8 cellular contexts compared by ENCODE assay signal in genomic region chr1:2391034-2391384, GRCh38. TPM values are rescaled to one million over a fixed set of nuclear protein-coding genes. Genes with fewer than 3 reads are reported as not detected.
A peak's percentile ranks its signal among the peaks of the same experiment; 100 is the strongest.
DNase-seq lines count a peak whose midpoint lies in the region; ATAC-seq, FAIRE-seq and TF ChIP-seq lines count a peak whose summit lies in the region.

No MANE protein-coding gene starts in this region.

- H3K79me2 ChIP-seq in MM.1S (ENCODE audit: low read length) = peaks cover 51% of the 10 kb centered on the region
- H3K79me2 ChIP-seq in HepG2 (ENCODE audit: insufficient read depth, low read length) = peaks cover 36% of the 10 kb centered on the region

- ATAC-seq in HepG2 = peak; percentile 57

- TF ChIP-seq POLR2A in HepG2 (IDR thresholded peaks at IDR 0.05; ENCODE audit: insufficient read depth in 1 of 2, low read depth in 2 of 2, low read length in 2 of 2) = no peak
- TF ChIP-seq POLR2A in transverse colon (IDR thresholded peaks at IDR 0.05) = no peak

- no TSS peak for BruUV-seq in HepG2 (replicated peaks; lab: Mats Ljungman, UMichigan)

- intact Hi-C loops in HepG2 (cut with micrococcal nuclease; ENCODE audit: unreplicated experiment) = no loop called here
- intact Hi-C loops in transverse colon (cut with DNase I; ENCODE audit: low total_unique reads) = no loop called here

- peaks cover 3% of the 10 kb centered on the region; the same call in 1 of the 2 replicates for H3K4me1 ChIP-seq in HEK293 (ENCODE audit: control insufficient read depth, insufficient read depth, low read length)
- peaks cover 18% of the 10 kb centered on the region for H3K4me1 ChIP-seq in MM.1S (ENCODE audit: low read length)
- peaks cover 34% of the 10 kb centered on the region for H3K4me1 ChIP-seq in HepG2 (ENCODE audit: insufficient read depth, low read length)
- H3K4me1 ChIP-seq in transverse colon = peaks cover 23 to 41% (median 28%) of the 10 kb centered on the region in 4 donors

- H3K27me3 ChIP-seq in MM.1S (replicated peaks; ENCODE audit: insufficient read depth, low read length) = no peaks in the 10 kb centered on the region
- no peaks in the 10 kb centered on the region for H3K27me3 ChIP-seq in bronchial epithelial cell (ENCODE audit: control insufficient read depth, insufficient read depth, low read length)
- H3K27me3 ChIP-seq in HepG2 (ENCODE audit: control insufficient read depth in 1 of 2, insufficient read depth in 2 of 2, low read length in 2 of 2) = no peaks in the 10 kb centered on the region; a peak in 1 of 5 replicates
- H3K27me3 ChIP-seq in transverse colon = no peaks in the 10 kb centered on the region

- H3K9me3 ChIP-seq in HEK293 (ENCODE audit: control insufficient read depth, insufficient read depth, low read depth, low read length) (no peaks in the 10 kb centered on the region), MM.1S (replicated peaks; ENCODE audit: insufficient read depth, low read length) (no peaks in the 10 kb centered on the region), HepG2 (ENCODE audit: low read length) (no peaks in the 10 kb centered on the region), transverse colon (no peaks in the 10 kb centered on the region)

- no peak for TF ChIP-seq EP300 in HepG2 (IDR thresholded peaks at IDR 0.05; ENCODE audit: low read depth in 2 of 2, low read length in 2 of 2)
- TF ChIP-seq EP300 in HepG2 (CRISPR knock-in tag; IDR thresholded peaks at IDR 0.05; ENCODE audit: borderline replicate concordance) = no peak
- TF ChIP-seq EP300 in transverse colon (IDR thresholded peaks at IDR 0.05; ENCODE audit: low read depth) = no peak

- H3K4me3 ChIP-seq in HEK293 (ENCODE audit: low read depth, low read length) (peak overlapping the region; percentile 93), MM.1S (ENCODE audit: low read length) (peak overlapping the region; percentile 99), bronchial epithelial cell (ENCODE audit: low read depth, low read length) (peak overlapping the region; percentile 77), HepG2 (replicated peaks in 1 of 3; ENCODE audit: insufficient read depth in 1 of 3, low read depth in 2 of 3, low read length in 3 of 3) (peak overlapping the region; percentile 91 to 96 (median 94)), transverse colon (peak overlapping the region; percentile 76 to 93 (median 82))

- in situ Hi-C loops in HepG2 (cut with HindIII; ENCODE audit: extremely low pct_ligation_motif_present, low pct_unique_long_range_greater_than_20kb) (no loop called here), transverse colon (cut with MboI; ENCODE audit: low pct_ligation_motif_present in 1 of 4, low pct_unique_long_range_greater_than_20kb in 1 of 4, low sequenced_read_pairs in 3 of 4) (no loop called here)

- no peak for TF ChIP-seq CTCF in HEK293 (tag by site-specific recombination; IDR thresholded peaks at IDR 0.05)
- no peak for TF ChIP-seq CTCF in MM.1S (IDR thresholded peaks at IDR 0.05; ENCODE audit: low read length)
- no peak for TF ChIP-seq CTCF in bronchial epithelial cell (IDR thresholded peaks at IDR 0.05; ENCODE audit: insufficient read depth, low read length, severe bottlenecking)
- TF ChIP-seq CTCF in HepG2 (CRISPR knock-in tag; IDR thresholded peaks at IDR 0.05) = no peak
- TF ChIP-seq CTCF in transverse colon (IDR thresholded peaks at IDR 0.05) = no peak

- FAIRE-seq in bronchial epithelial cell (lab: Jason Lieb, UNC) (no peak), HepG2 (lab: Jason Lieb, UNC) (no peak)

- H2AFZ ChIP-seq in MM.1S (ENCODE audit: low read length) (peak overlapping the region; percentile 93), HepG2 (ENCODE audit: low read length) (no peak overlapping the region)

- H3K36me3 ChIP-seq in HEK293 (ENCODE audit: control insufficient read depth in 2 of 2, insufficient read depth in 1 of 2, low read length in 2 of 2) (peaks cover 0 to 72% of the 10 kb centered on the region in 2 experiments; a peak in 1 of 3 replicates), MM.1S (replicated peaks; ENCODE audit: insufficient read depth, low read length) (0 out of 2 replicates have a peak, but pooled peaks cover 2% of the 10 kb centered on the region), bronchial epithelial cell (ENCODE audit: control insufficient read depth, insufficient read depth, low read length) (peaks cover 15% of the 10 kb centered on the region), HepG2 (replicated peaks in 1 of 2; ENCODE audit: control insufficient read depth in 1 of 2, insufficient read depth in 2 of 2, low read length in 2 of 2) (peaks cover 6 to 21% of the 10 kb centered on the region in 2 experiments; a peak in 3 of 5 replicates), transverse colon (peaks cover 0 to under 1% (median 0%) of the 10 kb centered on the region in 4 donors)

- CTCF ChIA-PET in HEK293 (lab: Yijun Ruan, JAX) = interaction anchor here (0.6 to 3.1 kb wide), 8 partner anchors 9 to 495 kb away, joined by 3 to 18 read pairs (median 4); partner anchors contain the start of gene FAAP20
- CTCF ChIA-PET in HepG2 (lab: Yijun Ruan, JAX; ENCODE audit: low intra/inter-chr PET ratio, low total read pairs) = interaction anchor here (1.1 kb wide), 1 partner anchor 196 kb away, joined by 3 read pairs; no protein-coding TSS in a partner anchor

- POLR2A ChIA-PET in HEK293 (lab: Yijun Ruan, JAX) = interaction anchor here (0.9 to 1.9 kb wide), 15 partner anchors 11 to 258 kb away, joined by 3 to 24 read pairs (median 5); partner anchors contain the start of genes FAAP20, PANK4 and SKI
- POLR2A ChIA-PET in HepG2 (lab: Yijun Ruan, JAX) = interaction anchor here (0.8 to 1.9 kb wide), 20 partner anchors 9 to 201 kb away, joined by 3 to 20 read pairs (median 5); partner anchors contain the start of genes FAAP20, PANK4, PEX10 and PRXL2B

- H4K20me1 ChIP-seq in MM.1S (ENCODE audit: insufficient read depth, low read length) (no peaks in the 10 kb centered on the region; the same call in 1 of the 2 replicates), HepG2 (ENCODE audit: insufficient read depth, low read length) (peaks cover 8% of the 10 kb centered on the region; the same call in 1 of the 2 replicates)

- DNase-seq in NCI-H82 (lab: John Stamatoyannopoulos, UW) (peak; percentile 34), NCI-H82 treated with DMSO at 0.1 percent for 48 hours (lab: John Stamatoyannopoulos, UW; ENCODE audit: unreplicated experiment) (no peak), MM.1S (peak; percentile 20), bronchial epithelial cell (ENCODE audit: low read depth) (no peak), HepG2 (ENCODE audit: low spot score) (no peak), transverse colon (peak; percentile 44), DMS153 (lab: John Stamatoyannopoulos, UW) (no peak)

- peak overlapping the region; percentile 71; the same call in 1 of the 2 replicates for H3K4me2 ChIP-seq in MM.1S (ENCODE audit: low read depth, low read length)
- peak overlapping the region; percentile 79 for H3K4me2 ChIP-seq in HepG2 (ENCODE audit: low read depth, low read length)

- WGBS in HepG2 (ENCODE audit: low lambda C conversion rate) = no CpG with 5 or more reads among the region's 31 CpGs
- 0% methylated on average over 9 of the region's 31 CpGs; no CpG with 5 or more reads in 1 of the 2 donors for WGBS in transverse colon (ENCODE audit: low coverage in 1 of 2), 2 donors

- peak overlapping the region; percentile 75 for H3K27ac ChIP-seq in HEK293 (ENCODE audit: extremely low read depth, low read depth, low read length)
- H3K27ac ChIP-seq in MM.1S (ENCODE audit: low read length) = peak overlapping the region; percentile 49; the same call in 1 of the 2 replicates
- H3K27ac ChIP-seq in HepG2 (ENCODE audit: extremely low read length, insufficient read depth, low read length) = peak overlapping the region; percentile 52
- peak overlapping the region; percentile 89 to 91 (median 90) for H3K27ac ChIP-seq in transverse colon

- H3K9ac ChIP-seq in MM.1S (ENCODE audit: low read length) (peak overlapping the region; percentile 86), HepG2 (ENCODE audit: insufficient read depth, low read depth, low read length) (peak overlapping the region; percentile 80)

- no peaks in the 10 kb centered on the region for H3F3A ChIP-seq in MM.1S (ENCODE audit: insufficient read depth, low read length)

- TF ChIP-seq RAD21 in HepG2 (CRISPR knock-in tag; IDR thresholded peaks at IDR 0.05) = no peak

- H3K9me2 ChIP-seq in MM.1S (replicated peaks; ENCODE audit: insufficient read depth, low read length) = no peaks in the 10 kb centered on the region

RNA-seq across cellular contexts. Expression of gene MORN1, which starts 0.3 kb away (rescaled TPM):
- total RNA-seq in bronchial epithelial cell = 5.5 and 10.6 TPM in 2 replicates
- 3.9 and 6.5 TPM in 2 replicates for total RNA-seq in HepG2 (2016; rRNA removed; fragmentation: Illumina TruSeq; extraction: Trizol)
- 1.5 and 2.2 TPM in 2 replicates for total RNA-seq in HepG2 (2016; cell fraction: cytosol; rRNA removed; fragmentation: Illumina TruSeq; extraction: Trizol; ENCODE audit: low read depth)
- 3.5 and 5.4 TPM in 2 replicates for total RNA-seq in HepG2 (2016; cell fraction: insoluble cytoplasmic fraction; rRNA removed; fragmentation: Illumina TruSeq; extraction: Trizol)
- 1.7 and 1.8 TPM in 2 replicates for total RNA-seq in HepG2 (2016; cell fraction: membrane; rRNA removed; fragmentation: Illumina TruSeq; extraction: Trizol)
- total RNA-seq in HepG2 (2016; cell fraction: nucleus; rRNA removed; fragmentation: Illumina TruSeq; extraction: Trizol) = 6.4 and 6.8 TPM in 2 replicates
- 2.6 and 3.1 TPM in 2 replicates for polyA plus RNA-seq in HepG2 (2011; rRNA removed)
- polyA plus RNA-seq in HepG2 (2011; cell fraction: cytosol; rRNA removed) = 2.5 and 3.1 TPM in 2 replicates
- polyA plus RNA-seq in HepG2 (2011; cell fraction: nucleus; rRNA removed) = 7.8 and 8.8 TPM in 2 replicates
- polyA plus RNA-seq in HepG2 (2012) = 1.3 and 1.7 TPM in 2 replicates
- polyA plus RNA-seq in HepG2 (2016; cell fraction: cytosol; fragmentation: Illumina TruSeq; extraction: Trizol; ENCODE audit: low read depth) = 0.84 and 1.9 TPM in 2 replicates
- 2.3 and 3.3 TPM in 2 replicates for polyA plus RNA-seq in HepG2 (2016; cell fraction: insoluble cytoplasmic fraction; fragmentation: Illumina TruSeq; extraction: Trizol; ENCODE audit: low read depth)
- polyA plus RNA-seq in HepG2 (2016; cell fraction: membrane; fragmentation: Illumina TruSeq; extraction: Trizol; ENCODE audit: low read depth) = 0.73 and 1.3 TPM in 2 replicates
- polyA plus RNA-seq in HepG2 (2016; cell fraction: nucleus; fragmentation: Illumina TruSeq; extraction: Trizol; ENCODE audit: insufficient read depth, low read depth) = 8.2 and 9.2 TPM in 2 replicates
- 6.7 and 28.4 TPM in 2 replicates for polyA minus RNA-seq in HepG2 (2011; rRNA and poly(A)+ RNA removed; ENCODE audit: low replicate concordance)
- 1.3 and 3.0 TPM in 2 replicates for polyA minus RNA-seq in HepG2 (2011; cell fraction: cytosol; rRNA and poly(A)+ RNA removed)
- polyA minus RNA-seq in HepG2 (2011; cell fraction: nucleus; rRNA and poly(A)+ RNA removed) = 7.5 and 8.9 TPM in 2 replicates
- total RNA-seq in transverse colon = 10 to 100 TPM in 3 of 4 donors, 1 to 10 TPM in 1; 3.0 to 34.0 (median 12.5) TPM

RNA-seq across cellular contexts. Expression of gene RER1, which starts 0.6 kb away (rescaled TPM):
- total RNA-seq in bronchial epithelial cell (94.8 and 104 TPM in 2 replicates), HepG2 (2016; rRNA removed; fragmentation: Illumina TruSeq; extraction: Trizol) (83.9 and 128 TPM in 2 replicates), transverse colon (100 to 1,000 TPM in 3 of 4 donors, 10 to 100 TPM in 1; 36.2 to 129 (median 111) TPM)
- 51.3 and 72.8 TPM in 2 replicates for total RNA-seq in HepG2 (2016; cell fraction: cytosol; rRNA removed; fragmentation: Illumina TruSeq; extraction: Trizol; ENCODE audit: low read depth)
- total RNA-seq in HepG2 (2016; cell fraction: insoluble cytoplasmic fraction; rRNA removed; fragmentation: Illumina TruSeq; extraction: Trizol) = 89.5 and 137 TPM in 2 replicates
- total RNA-seq in HepG2 (2016; cell fraction: membrane; rRNA removed; fragmentation: Illumina TruSeq; extraction: Trizol) = 77.4 and 86.1 TPM in 2 replicates
- 76.0 and 95.5 TPM in 2 replicates for total RNA-seq in HepG2 (2016; cell fraction: nucleus; rRNA removed; fragmentation: Illumina TruSeq; extraction: Trizol)
- polyA plus RNA-seq in HepG2 (2011; rRNA removed) = 135 and 164 TPM in 2 replicates
- 82.7 and 131 TPM in 2 replicates for polyA plus RNA-seq in HepG2 (2011; cell fraction: cytosol; rRNA removed)
- polyA plus RNA-seq in HepG2 (2011; cell fraction: nucleus; rRNA removed) = 155 and 197 TPM in 2 replicates
- 64.5 and 73.8 TPM in 2 replicates for polyA plus RNA-seq in HepG2 (2012)
- 84.3 and 98.6 TPM in 2 replicates for polyA plus RNA-seq in HepG2 (2016; cell fraction: cytosol; fragmentation: Illumina TruSeq; extraction: Trizol; ENCODE audit: low read depth)
- 87.8 and 97.0 TPM in 2 replicates for polyA plus RNA-seq in HepG2 (2016; cell fraction: insoluble cytoplasmic fraction; fragmentation: Illumina TruSeq; extraction: Trizol; ENCODE audit: low read depth)
- 69.1 and 85.3 TPM in 2 replicates for polyA plus RNA-seq in HepG2 (2016; cell fraction: membrane; fragmentation: Illumina TruSeq; extraction: Trizol; ENCODE audit: low read depth)
- 191 and 194 TPM in 2 replicates for polyA plus RNA-seq in HepG2 (2016; cell fraction: nucleus; fragmentation: Illumina TruSeq; extraction: Trizol; ENCODE audit: insufficient read depth, low read depth)
- polyA minus RNA-seq in HepG2 (2011; rRNA and poly(A)+ RNA removed; ENCODE audit: low replicate concordance) = 95.9 and 234 TPM in 2 replicates
- polyA minus RNA-seq in HepG2 (2011; cell fraction: cytosol; rRNA and poly(A)+ RNA removed) = 32.9 and 45.5 TPM in 2 replicates
- polyA minus RNA-seq in HepG2 (2011; cell fraction: nucleus; rRNA and poly(A)+ RNA removed) = 23.3 and 29.3 TPM in 2 replicates

RNA-seq across cellular contexts. Expression of gene PEX10, which starts 21.4 kb away (rescaled TPM):
- total RNA-seq in bronchial epithelial cell = 30.0 and 35.7 TPM in 2 replicates
- 38.3 and 39.6 TPM in 2 replicates for total RNA-seq in HepG2 (2016; rRNA removed; fragmentation: Illumina TruSeq; extraction: Trizol)
- total RNA-seq in HepG2 (2016; cell fraction: cytosol; rRNA removed; fragmentation: Illumina TruSeq; extraction: Trizol; ENCODE audit: low read depth) = 20.2 and 25.8 TPM in 2 replicates
- total RNA-seq in HepG2 (2016; cell fraction: insoluble cytoplasmic fraction; rRNA removed; fragmentation: Illumina TruSeq; extraction: Trizol) = 37.8 and 38.9 TPM in 2 replicates
- 53.4 and 59.7 TPM in 2 replicates for total RNA-seq in HepG2 (2016; cell fraction: membrane; rRNA removed; fragmentation: Illumina TruSeq; extraction: Trizol)
- total RNA-seq in HepG2 (2016; cell fraction: nucleus; rRNA removed; fragmentation: Illumina TruSeq; extraction: Trizol) = 27.1 and 27.5 TPM in 2 replicates
- polyA plus RNA-seq in HepG2 (2011; rRNA removed) = 16.1 and 21.0 TPM in 2 replicates
- 16.3 and 20.9 TPM in 2 replicates for polyA plus RNA-seq in HepG2 (2011; cell fraction: cytosol; rRNA removed)
- 49.0 and 57.5 TPM in 2 replicates for polyA plus RNA-seq in HepG2 (2011; cell fraction: nucleus; rRNA removed)
- 13.3 and 14.5 TPM in 2 replicates for polyA plus RNA-seq in HepG2 (2012)
- 27.1 and 37.0 TPM in 2 replicates for polyA plus RNA-seq in HepG2 (2016; cell fraction: cytosol; fragmentation: Illumina TruSeq; extraction: Trizol; ENCODE audit: low read depth)
- 36.5 and 40.8 TPM in 2 replicates for polyA plus RNA-seq in HepG2 (2016; cell fraction: insoluble cytoplasmic fraction; fragmentation: Illumina TruSeq; extraction: Trizol; ENCODE audit: low read depth)
- 47.4 and 49.9 TPM in 2 replicates for polyA plus RNA-seq in HepG2 (2016; cell fraction: membrane; fragmentation: Illumina TruSeq; extraction: Trizol; ENCODE audit: low read depth)
- polyA plus RNA-seq in HepG2 (2016; cell fraction: nucleus; fragmentation: Illumina TruSeq; extraction: Trizol; ENCODE audit: insufficient read depth, low read depth) = 44.7 and 46.3 TPM in 2 replicates
- polyA minus RNA-seq in HepG2 (2011; rRNA and poly(A)+ RNA removed; ENCODE audit: low replicate concordance) = 15.3 and 46.5 TPM in 2 replicates
- polyA minus RNA-seq in HepG2 (2011; cell fraction: cytosol; rRNA and poly(A)+ RNA removed) = 9.7 and 12.0 TPM in 2 replicates
- 18.4 and 20.1 TPM in 2 replicates for polyA minus RNA-seq in HepG2 (2011; cell fraction: nucleus; rRNA and poly(A)+ RNA removed)
- 10 to 100 TPM; 16.9 to 28.8 (median 21.3) TPM for total RNA-seq in transverse colon

Comparison
In these comparisons a context has a peak if more than half of its experiments do, and no peak if none do; other contexts are left out.
1. DNase-seq: peak in NCI-H82 (single experiment), MM.1S (single experiment) and transverse colon (single experiment); none in NCI-H82 treated with DMSO at 0.1 percent for 48 hours (single experiment), bronchial epithelial cell (single experiment), HepG2 (single experiment) and DMS153 (single experiment).
2. Peak in every context shown above with its lines, with median percentiles within 50 percentile points of each other: H3K27ac ChIP-seq and H3K4me3 ChIP-seq.